In genomic region chr2:20452551-20452950, GRCh38 we compare ENCODE assay signal across 8 cellular contexts. TPM values are rescaled to one million over a fixed set of nuclear protein-coding genes. Genes with fewer than 3 reads are reported as not detected.
DNase-seq lines count a peak whose midpoint lies in the region; ATAC-seq and TF ChIP-seq lines count a peak whose summit lies in the region.

No MANE protein-coding gene starts in this region.

- H3K4me1 ChIP-seq in SK-N-SH (ENCODE audit: control insufficient read depth in 1 of 2, insufficient read depth in 2 of 2, low read depth in 1 of 2, low read length in 1 of 2) = peaks cover 23 to 42% of the 10 kb centered on the region in 2 experiments
- peaks cover 0 to 10% (median 0%) of the 10 kb centered on the region in 4 donors for H3K4me1 ChIP-seq in liver (ENCODE audit: control insufficient read depth in 4 of 4, insufficient read depth in 4 of 4, low read length in 3 of 4)

- TF ChIP-seq POLR2A in erythroblast (IDR thresholded peaks at IDR 0.05; ENCODE audit: low read length) = no peak

- no peak overlapping the region for H3K4me3 ChIP-seq in SK-N-SH (ENCODE audit: low read depth in 2 of 2, low read length in 1 of 2)
- H3K4me3 ChIP-seq in liver (ENCODE audit: low read depth in 1 of 3, low read length in 3 of 3) = no peak overlapping the region

- peaks cover 30% of the 10 kb centered on the region for H4K20me1 ChIP-seq in SK-N-SH (ENCODE audit: insufficient read depth)

- H3K4me2 ChIP-seq in SK-N-SH = no peak overlapping the region

- DNase-seq in SK-N-SH = no peak
- no peak for DNase-seq in type B pancreatic cell (ENCODE audit: extremely low spot score, unreplicated experiment)
- no peak for DNase-seq in NCI-H2081 treated with DMSO at 0.1 percent for 48 hours (lab: John Stamatoyannopoulos, UW)
- no peak for DNase-seq in erythroblast (lab: John Stamatoyannopoulos, UW)
- no peak for DNase-seq in naive thymus-derived CD8-positive, alpha-beta T cell

- CTCF ChIA-PET in SK-N-SH (lab: Yijun Ruan, JAX) = interaction anchor here (0.8 to 10.5 kb wide), 17 partner anchors 11 to 198 kb away, joined by 3 to 188 read pairs (median 4); partner anchors contain the start of gene HS1BP3

- H3K27ac Mint-ChIP-seq in type B pancreatic cell = no peak overlapping the region
- no peak overlapping the region for H3K27ac Mint-ChIP-seq in naive thymus-derived CD8-positive, alpha-beta T cell

- TF ChIP-seq CTCF in SK-N-SH (IDR thresholded peaks at IDR 0.05) (peak; percentile 38), liver (IDR thresholded peaks at IDR 0.05; ENCODE audit: low read depth, low read length, missing input control) (peak; percentile 14), type B pancreatic cell (conservative IDR thresholded peaks at IDR 0.05) (peak; percentile 27)

- TF ChIP-seq EP300 in SK-N-SH (IDR thresholded peaks at IDR 0.05; ENCODE audit: borderline replicate concordance in 1 of 2, low read depth in 1 of 2, low read length in 1 of 2) = no peak

- H3K36me3 Mint-ChIP-seq in type B pancreatic cell = no peaks in the 10 kb centered on the region
- H3K36me3 Mint-ChIP-seq in naive thymus-derived CD8-positive, alpha-beta T cell = peaks cover 0 to 2% (median 0%) of the 10 kb centered on the region in 3 donors

- H3F3A ChIP-seq in SK-N-SH (replicated peaks; ENCODE audit: insufficient read depth) = peaks cover 18% of the 10 kb centered on the region

- H3K36me3 ChIP-seq in SK-N-SH (replicated peaks in 1 of 2; ENCODE audit: control insufficient read depth in 1 of 2, insufficient read depth in 2 of 2, low read length in 1 of 2) = peaks cover 5 to 7% of the 10 kb centered on the region in 2 experiments
- peaks cover 0 to 3% (median under 1%) of the 10 kb centered on the region in 4 donors for H3K36me3 ChIP-seq in liver (ENCODE audit: control insufficient read depth in 4 of 4, insufficient read depth in 3 of 4, low read depth in 1 of 4, low read length in 3 of 4)

- no peak overlapping the region for H3K9ac ChIP-seq in SK-N-SH
- H3K9ac ChIP-seq in liver (ENCODE audit: low read depth in 1 of 2, low read length in 2 of 2) = no peak overlapping the region

- peaks cover 3% of the 10 kb centered on the region for H3K27me3 Mint-ChIP-seq in type B pancreatic cell
- H3K27me3 Mint-ChIP-seq in naive thymus-derived CD8-positive, alpha-beta T cell = peaks cover 14 to 26% (median 18%) of the 10 kb centered on the region in 5 donors

- H3K9me3 ChIP-seq in SK-N-SH (no peaks in the 10 kb centered on the region), liver (ENCODE audit: control insufficient read depth in 4 of 4, low read length in 3 of 4) (no peaks in the 10 kb centered on the region)

- H3K4me1 Mint-ChIP-seq in type B pancreatic cell (ENCODE audit: unreplicated experiment) = peaks cover 20% of the 10 kb centered on the region
- peaks cover 0 to 13% (median 7%) of the 10 kb centered on the region in 4 donors for H3K4me1 Mint-ChIP-seq in naive thymus-derived CD8-positive, alpha-beta T cell

- H3K27me3 ChIP-seq in SK-N-SH (ENCODE audit: insufficient read depth) = no peaks in the 10 kb centered on the region
- no peaks in the 10 kb centered on the region for H3K27me3 ChIP-seq in liver (ENCODE audit: control insufficient read depth in 4 of 4, insufficient read depth in 4 of 4, low read length in 3 of 4)

- H3K27ac ChIP-seq in SK-N-SH (ENCODE audit: low read depth in 2 of 2, low read length in 1 of 2) (no peak overlapping the region), cingulate gyrus (ENCODE audit: low read depth, low read length) (peak overlapping the region; percentile 92), liver (ENCODE audit: low read depth in 1 of 2, low read length in 2 of 2) (no peak overlapping the region)

- 83% methylated on average over 4 of the region's 4 CpGs for WGBS in SK-N-SH (ENCODE audit: low lambda C conversion rate)
- WGBS in liver = 74% methylated on average over 4 of the region's 4 CpGs

- no peak overlapping the region for H2AFZ ChIP-seq in SK-N-SH (ENCODE audit: low read depth)

- TF ChIP-seq RAD21 in SK-N-SH (IDR thresholded peaks at IDR 0.05; ENCODE audit: low read length) (peak; percentile 35), liver (IDR thresholded peaks at IDR 0.05) (peak; percentile 52 to 71)

- POLR2A ChIA-PET in SK-N-SH (lab: Yijun Ruan, JAX) = interaction anchor here (1.1 kb wide), 1 partner anchor 150 kb away, joined by 3 read pairs; no protein-coding TSS in a partner anchor
- POLR2A ChIA-PET in naive thymus-derived CD8-positive, alpha-beta T cell (lab: Charles Lee) = no interaction called here

- peaks cover 22% of the 10 kb centered on the region for H3K79me2 ChIP-seq in SK-N-SH (ENCODE audit: insufficient read depth)

- H3K9me3 Mint-ChIP-seq in type B pancreatic cell = no peaks in the 10 kb centered on the region
- no peaks in the 10 kb centered on the region for H3K9me3 Mint-ChIP-seq in naive thymus-derived CD8-positive, alpha-beta T cell

- ATAC-seq in SK-N-SH treated with all-trans-retinoic acid at 6 μM for 48 hours = no peak
- ATAC-seq in naive thymus-derived CD8-positive, alpha-beta T cell = no peak

- H3K9me2 ChIP-seq in SK-N-SH = no peaks in the 10 kb centered on the region

- no peak overlapping the region for H3K4me3 Mint-ChIP-seq in type B pancreatic cell
- H3K4me3 Mint-ChIP-seq in naive thymus-derived CD8-positive, alpha-beta T cell = no peak overlapping the region

TF ChIP-seq in SK-N-SH, 30 proteins besides CTCF, POLR2A, EP300 and RAD21 (continues in another document):
- TF ChIP-seq CHD2 (IDR thresholded peaks at IDR 0.05; ENCODE audit: low read length, partially characterized antibody) (no peak), USF1 (IDR thresholded peaks at IDR 0.05; ENCODE audit: borderline replicate concordance, low read depth) (no peak), EZH2phosphoT487 (IDR thresholded peaks at IDR 0.05; ENCODE audit: borderline replicate concordance, low read depth) (no peak), POLR2AphosphoS5 (IDR thresholded peaks at IDR 0.05; ENCODE audit: low read depth, low read length) (no peak), GATA2 (CRISPR knock-in tag; IDR thresholded peaks at IDR 0.05) (no peak), FOXM1 (IDR thresholded peaks at IDR 0.05; ENCODE audit: low read depth) (no peak), RFX5 (IDR thresholded peaks at IDR 0.05; ENCODE audit: low read length) (no peak), NFIC (IDR thresholded peaks at IDR 0.05; ENCODE audit: borderline replicate concordance) (no peak)

TF ChIP-seq in SK-N-SH treated with all-trans-retinoic acid at 6 μM for 48 hours, 23 proteins besides CTCF, POLR2A, EP300 and RAD21 (continues in another document):
- TF ChIP-seq OSR1 (CRISPR knock-in tag; IDR thresholded peaks at IDR 0.05) = no peak
- TF ChIP-seq CSDC2 (CRISPR knock-in tag; IDR thresholded peaks at IDR 0.05) = no peak
- no peak for TF ChIP-seq SNAI2 (CRISPR knock-in tag; IDR thresholded peaks at IDR 0.05)
- TF ChIP-seq PATZ1 (CRISPR knock-in tag; IDR thresholded peaks at IDR 0.05; ENCODE audit: borderline replicate concordance) = no peak
- no peak for TF ChIP-seq ESRRG (CRISPR knock-in tag; IDR thresholded peaks at IDR 0.05)
- no peak for TF ChIP-seq ISL1 (CRISPR knock-in tag; IDR thresholded peaks at IDR 0.05)
- TF ChIP-seq ZNF8 (CRISPR knock-in tag; IDR thresholded peaks at IDR 0.05) = no peak
- TF ChIP-seq ZFP3 (CRISPR knock-in tag; IDR thresholded peaks at IDR 0.05) = no peak

TF ChIP-seq in liver, 16 proteins besides CTCF, POLR2A, EP300 and RAD21:
- TF ChIP-seq EGR1 (IDR thresholded peaks at IDR 0.05; ENCODE audit: low read depth in 2 of 2) = no peak
- TF ChIP-seq RXRA (IDR thresholded peaks at IDR 0.05) = peak in 1 of 2 donors; percentile 24
- no peak for TF ChIP-seq JUND (IDR thresholded peaks at IDR 0.05)
- TF ChIP-seq SP1 (IDR thresholded peaks at IDR 0.05) = no peak
- no peak for TF ChIP-seq FOXA2 (IDR thresholded peaks at IDR 0.05)
- no peak for TF ChIP-seq ZBTB33 (IDR thresholded peaks at IDR 0.05)

RNA-seq across cellular contexts. Expression of gene RHOB, which starts 5.7 kb away (rescaled TPM):
- polyA plus RNA-seq in SK-N-SH (2012; rRNA removed) (43.5 and 50.3 TPM in 2 replicates), liver (100 to 1,000 TPM; 114 to 207 TPM)
- 34.4 and 40.5 TPM in 2 replicates for polyA plus RNA-seq in SK-N-SH (2012; cell fraction: cytosol; rRNA removed)
- polyA plus RNA-seq in SK-N-SH (2012; cell fraction: nucleus; rRNA removed) = 63.2 and 74.9 TPM in 2 replicates
- total RNA-seq in liver (100 to 1,000 TPM in 1 of 2 donors, 10 to 100 TPM in 1; 82.6 to 634 TPM), type B pancreatic cell (ENCODE audit: low replicate concordance) (82.8 and 83.5 TPM in 2 replicates)
- total RNA-seq in naive thymus-derived CD8-positive, alpha-beta T cell = 10 to 100 TPM; 21.0 to 21.5 TPM
- 1 to 10 TPM; 1.3 to 2.0 (median 1.6) TPM for polyA plus RNA-seq in naive thymus-derived CD8-positive, alpha-beta T cell
